In genomic region chr13:100594731-100595130, GRCh38 we compare ENCODE assay signal across 14 cellular contexts. TPM values are rescaled to one million over a fixed set of nuclear protein-coding genes. Genes with fewer than 3 reads are reported as not detected.
DNase-seq lines count a peak whose midpoint lies in the region; ATAC-seq and TF ChIP-seq lines count a peak whose summit lies in the region.
"Had no signal": no experiment of that assay in that cellular context is flagged by ENCODE, and none has a peak within 500 bp of the region (broad histone marks: within the 10 kb centered on the region; RNA-seq: fewer than 3 reads in every experiment).

No MANE protein-coding gene starts in this region.

- CTCF ChIA-PET in Caco-2 (lab: Charles Lee) (no interaction called here), mammary epithelial cell (lab: Charles Lee; ENCODE audit: low non-redundant PET) (no interaction called here)

- H3K4me3 Mint-ChIP-seq in Caco-2 (ENCODE audit: unreplicated experiment) = no peak overlapping the region
- H3K4me3 Mint-ChIP-seq in HFFc6 = no peak overlapping the region
- H3K4me3 Mint-ChIP-seq: mesothelial cell of epicardium had no signal

- H3K79me2 ChIP-seq in mammary epithelial cell (ENCODE audit: insufficient read depth, low read length) = no peaks in the 10 kb centered on the region

- DNase-seq in Caco-2 = peak in 1 of 2 experiments; percentile 34
- DNase-seq in HFFc6 = no peak
- DNase-seq in mammary epithelial cell = no peak
- DNase-seq in lower lobe of right lung = no peak
- DNase-seq in retina = no peak
- no peak for DNase-seq in ureter (ENCODE audit: low spot score)
- DNase-seq in DMS114 treated with DMSO at 0.1 percent for 48 hours (lab: John Stamatoyannopoulos, UW; ENCODE audit: unreplicated experiment) = no peak
- DNase-seq: activated gamma-delta T cell, NCI-H2081, SHP77 treated with DMSO at 0.1 percent for 48 hours, testis had no signal

- no peaks in the 10 kb centered on the region for H3K4me1 ChIP-seq in Caco-2
- H3K4me1 ChIP-seq in mammary epithelial cell (ENCODE audit: insufficient read depth, low read length) = no peaks in the 10 kb centered on the region
- H3K4me1 ChIP-seq in lower lobe of right lung = no peaks in the 10 kb centered on the region
- H3K4me1 ChIP-seq: testis had no signal

- H3K4me3 ChIP-seq in Caco-2 (ENCODE audit: low read depth, low read length) (no peak overlapping the region), mammary epithelial cell (replicated peaks in 1 of 3; ENCODE audit: insufficient read depth in 1 of 3, low read depth in 2 of 3, low read length in 3 of 3) (no peak overlapping the region), lower lobe of right lung (no peak overlapping the region)
- H3K4me3 ChIP-seq: coronary artery, testis had no signal

- in situ Hi-C loops in mammary epithelial cell (cut with MboI; ENCODE audit: low sequenced_read_pairs in 2 of 2) = loop anchor here (25.0 kb wide), 1 partner anchor 518 kb away; no protein-coding TSS in a partner anchor

- dilution Hi-C loops in mammary epithelial cell (cut with HindIII; ENCODE audit: low sequenced_read_pairs) = no loop called here

- TF ChIP-seq CTCF in Caco-2 (IDR thresholded peaks at IDR 0.05; ENCODE audit: insufficient read depth in 1 of 2, low read depth in 1 of 2, low read length in 1 of 2, severe bottlenecking in 1 of 2, unreplicated experiment in 1 of 2) = peak; percentile 26 to 61
- TF ChIP-seq CTCF in HFFc6 (IDR thresholded peaks at IDR 0.05) = peak; percentile 36; the same call in 1 of the 2 replicates
- TF ChIP-seq CTCF in mammary epithelial cell (conservative IDR thresholded peaks at IDR 0.05 in 1 of 2, IDR thresholded peaks at IDR 0.05 in 1 of 2; ENCODE audit: extremely low read depth in 1 of 2, insufficient read depth in 1 of 2, low read depth in 1 of 2, low read length in 2 of 2) = peak; percentile 16 to 34
- TF ChIP-seq CTCF in lower lobe of right lung (IDR thresholded peaks at IDR 0.05) = peak; percentile 22

- ATAC-seq in lower lobe of right lung (no peak), HG03354 (IDR thresholded peaks at IDR 0.05; ENCODE audit: poor library complexity, severe bottlenecking, unreplicated experiment) (no peak)

- intact Hi-C loops in Caco-2 (cut with micrococcal nuclease; ENCODE audit: unreplicated experiment) (no loop called here), mammary epithelial cell (cut with micrococcal nuclease) (no loop called here), lower lobe of right lung (cut with DNase I) (no loop called here)

- H4K20me1 ChIP-seq in mammary epithelial cell (ENCODE audit: insufficient read depth, low read length) = no peaks in the 10 kb centered on the region

- H3K36me3 Mint-ChIP-seq in Caco-2 (ENCODE audit: insufficient read depth, unreplicated experiment) (no peaks in the 10 kb centered on the region), HFFc6 (ENCODE audit: low read depth) (no peaks in the 10 kb centered on the region)
- H3K36me3 Mint-ChIP-seq: mesothelial cell of epicardium had no signal

- H3K36me3 ChIP-seq in Caco-2 (ENCODE audit: control insufficient read depth, insufficient read depth, low read length) = no peaks in the 10 kb centered on the region
- no peaks in the 10 kb centered on the region for H3K36me3 ChIP-seq in mammary epithelial cell (ENCODE audit: insufficient read depth, low read length)
- no peaks in the 10 kb centered on the region for H3K36me3 ChIP-seq in lower lobe of right lung

- POLR2A ChIA-PET in Caco-2 (lab: Charles Lee) = no interaction called here

- H3K4me2 ChIP-seq in mammary epithelial cell (ENCODE audit: insufficient read depth, low read depth, low read length) = no peak overlapping the region

- H3K27ac ChIP-seq in mammary epithelial cell (ENCODE audit: insufficient read depth, low read depth, low read length) (no peak overlapping the region), lower lobe of right lung (no peak overlapping the region)
- H3K27ac ChIP-seq: coronary artery, testis had no signal

- H3K9ac ChIP-seq in mammary epithelial cell (ENCODE audit: insufficient read depth, low read length) = no peak overlapping the region

- peaks cover 7% of the 10 kb centered on the region for H3K4me1 Mint-ChIP-seq in Caco-2 (ENCODE audit: low read depth, unreplicated experiment)
- no peaks in the 10 kb centered on the region; the same call in 1 of the 2 replicates for H3K4me1 Mint-ChIP-seq in HFFc6 (ENCODE audit: low read depth)
- H3K4me1 Mint-ChIP-seq: mesothelial cell of epicardium had no signal

- H3K9me3 Mint-ChIP-seq in Caco-2 (ENCODE audit: unreplicated experiment) (peaks cover 6% of the 10 kb centered on the region), HFFc6 (no peaks in the 10 kb centered on the region)
- H3K9me3 Mint-ChIP-seq: mesothelial cell of epicardium had no signal

- no peak overlapping the region for H2AFZ ChIP-seq in mammary epithelial cell (ENCODE audit: low read depth, low read length)

- H3K9me3 ChIP-seq in Caco-2 (no peaks in the 10 kb centered on the region), mammary epithelial cell (replicated peaks; ENCODE audit: insufficient read depth, low read length) (no peaks in the 10 kb centered on the region), lower lobe of right lung (no peaks in the 10 kb centered on the region)
- H3K9me3 ChIP-seq: testis had no signal

- 94% methylated on average over 4 of the region's 4 CpGs for WGBS in mammary epithelial cell (ENCODE audit: low coverage, missing lambda C conversion rate)

- no peak overlapping the region for H3K27ac Mint-ChIP-seq in Caco-2 (ENCODE audit: unreplicated experiment)
- no peak overlapping the region for H3K27ac Mint-ChIP-seq in HFFc6
- H3K27ac Mint-ChIP-seq: mesothelial cell of epicardium had no signal

- no peaks in the 10 kb centered on the region for H3K27me3 ChIP-seq in Caco-2 (replicated peaks; ENCODE audit: control insufficient read depth, insufficient read depth, low read length)
- peaks cover 2% of the 10 kb centered on the region for H3K27me3 ChIP-seq in mammary epithelial cell (ENCODE audit: insufficient read depth, low read length)
- no peaks in the 10 kb centered on the region for H3K27me3 ChIP-seq in lower lobe of right lung (ENCODE audit: low read depth)
- H3K27me3 ChIP-seq: testis had no signal

- BruUV-seq in Caco-2 (replicated peaks; lab: Mats Ljungman, UMichigan) = no TSS peak
- BruUV-seq in mammary epithelial cell (replicated peaks; lab: Mats Ljungman, UMichigan) = no TSS peak

- H3K27me3 Mint-ChIP-seq in Caco-2 (ENCODE audit: insufficient read depth, unreplicated experiment) (no peaks in the 10 kb centered on the region), HFFc6 (ENCODE audit: insufficient read depth) (peaks cover 5% of the 10 kb centered on the region; the same call in 1 of the 2 replicates)

RNA-seq across cellular contexts. Expression of gene GGACT, which starts 6.1 kb away (rescaled TPM):
- total RNA-seq in Caco-2 (2022) = 3.5 and 3.6 TPM in 2 replicates
- 1 to 10 TPM in 5 of 6 experiments, under 1 TPM in 1; 0.99 to 3.0 (median 1.8) TPM for total RNA-seq in HFFc6 (2021; fragmentation: NEBNext Ultra II Directional; extraction: Animal tissue kit (Norgen Biotek cat#: 25700))
- 1 to 10 TPM; 4.5 to 5.4 TPM for total RNA-seq in mammary epithelial cell
- polyA plus RNA-seq in mammary epithelial cell = 1.1 TPM
- polyA minus RNA-seq in mammary epithelial cell = not detected
- 3.4 TPM for total RNA-seq in lower lobe of right lung
- total RNA-seq in ureter = 8.5 TPM
